12 cellular contexts compared by ENCODE assay signal in genomic region chr5:139390639-139391569, GRCh38. TPM values are rescaled to one million over a fixed set of nuclear protein-coding genes. Genes with fewer than 3 reads are reported as not detected.
DNase-seq lines count a peak whose midpoint lies in the region; ATAC-seq and TF ChIP-seq lines count a peak whose summit lies in the region.
"Had no signal": no experiment of that assay in that cellular context is flagged by ENCODE, and none has a peak within 500 bp of the region (broad histone marks: within the 10 kb centered on the region; RNA-seq: fewer than 3 reads in every experiment).

No MANE protein-coding gene starts in this region.

- CTCF ChIA-PET in MCF 10A (lab: Yijun Ruan, JAX) = interaction anchor here (0.7 to 1.8 kb wide), 4 partner anchors 16 to 996 kb away, joined by 4 to 7 read pairs (median 4); no protein-coding TSS in a partner anchor

- H3K4me3 ChIP-seq in DND-41 (ENCODE audit: low read depth in 1 of 2, low read length in 2 of 2) = peak overlapping the region; percentile 65 to 75
- H3K4me3 ChIP-seq in KMS-11 (IDR thresholded peaks at IDR 0.05; ENCODE audit: insufficient read depth, low read depth, low read length) = no peak overlapping the region

- H3K36me3 ChIP-seq in DND-41 (ENCODE audit: insufficient read depth, low read length) (peaks cover 57% of the 10 kb centered on the region), KMS-11 (ENCODE audit: insufficient read depth) (no peaks in the 10 kb centered on the region)
- H3K36me3 ChIP-seq: brain microvascular endothelial cell, WERI-Rb-1 had no signal

- H3K27me3 Mint-ChIP-seq in MCF 10A (ENCODE audit: insufficient read depth, unreplicated experiment) = no peaks in the 10 kb centered on the region

- no peak overlapping the region for H3K4me3 Mint-ChIP-seq in MCF 10A (ENCODE audit: unreplicated experiment)

- H3K27me3 ChIP-seq in DND-41 (ENCODE audit: insufficient read depth, low read length, poor library complexity) (no peaks in the 10 kb centered on the region), KMS-11 (ENCODE audit: insufficient read depth, low read depth) (no peaks in the 10 kb centered on the region)

- H3K4me1 ChIP-seq in DND-41 (ENCODE audit: insufficient read depth, low read length) = peaks cover 78% of the 10 kb centered on the region
- H3K4me1 ChIP-seq in KMS-11 (ENCODE audit: low read depth, poor library complexity, severe bottlenecking) = peaks cover 51% of the 10 kb centered on the region

- intact Hi-C loops in MCF 10A (cut with micrococcal nuclease) = no loop called here
- intact Hi-C loops in posterior vena cava (cut with DNase I) = no loop called here

- no peak for ATAC-seq in DND-41 (ENCODE audit: insufficient read depth, low read depth)
- no peak for ATAC-seq in GM21381 (IDR thresholded peaks at IDR 0.05; ENCODE audit: unreplicated experiment)

- H3K79me2 ChIP-seq in DND-41 (ENCODE audit: insufficient read depth, low read length) (peaks cover 95% of the 10 kb centered on the region), KMS-11 (ENCODE audit: insufficient read depth, low read depth) (peaks cover 76% of the 10 kb centered on the region)

- H3K27ac Mint-ChIP-seq in MCF 10A (ENCODE audit: low read depth, unreplicated experiment) = peak overlapping the region; percentile 66

- H3K4me2 ChIP-seq in DND-41 (ENCODE audit: insufficient read depth, low read length) (peak overlapping the region; percentile 96), KMS-11 (peak overlapping the region; percentile 87)

- peaks cover 21% of the 10 kb centered on the region for H3K4me1 Mint-ChIP-seq in MCF 10A (ENCODE audit: insufficient read depth, unreplicated experiment)

- no peaks in the 10 kb centered on the region for H3K9me3 ChIP-seq in DND-41 (ENCODE audit: insufficient read depth, low read length, severe bottlenecking)
- H3K9me3 ChIP-seq: mucosa of descending colon had no signal

- H4K20me1 ChIP-seq in DND-41 (ENCODE audit: insufficient read depth, low read length) = peaks cover 42% of the 10 kb centered on the region
- H4K20me1 ChIP-seq in KMS-11 (ENCODE audit: insufficient read depth) = no peaks in the 10 kb centered on the region

- DNase-seq in DND-41 = no peak
- DNase-seq in MCF 10A (ENCODE audit: unreplicated experiment) = no peak
- peak; percentile 62 for DNase-seq in posterior vena cava (ENCODE audit: low spot score)
- no peak for DNase-seq in CD1c-positive myeloid dendritic cell (ENCODE audit: extremely low spot score)
- no peak for DNase-seq in retina
- DNase-seq in stimulated activated CD4-positive, alpha-beta T cell treated with anti-CD3 and anti-CD28 coated beads, Interleukin-15, amount 100 ng/mL, for 24 hours = no peak
- DNase-seq: brain microvascular endothelial cell, NCI-H2171, WERI-Rb-1 had no signal

- no peaks in the 10 kb centered on the region for H3K9me3 Mint-ChIP-seq in MCF 10A (ENCODE audit: unreplicated experiment)

- peaks cover 5% of the 10 kb centered on the region for H3K36me3 Mint-ChIP-seq in MCF 10A (ENCODE audit: insufficient read depth, unreplicated experiment)

- H3K9ac ChIP-seq in DND-41 (ENCODE audit: low read depth, low read length) (peak overlapping the region; percentile 87), KMS-11 (peak overlapping the region; percentile 93)

- POLR2A ChIA-PET in MCF 10A (lab: Yijun Ruan, JAX) = interaction anchor here (0.9 to 1.7 kb wide), 4 partner anchors 9 to 96 kb away, joined by 3 to 8 read pairs (median 6); partner anchors contain the start of genes PAIP2 and SPATA24

- H3K27ac ChIP-seq in DND-41 (ENCODE audit: low read length) (peak overlapping the region; percentile 99), KMS-11 (peak overlapping the region; percentile 89)
- H3K27ac ChIP-seq: brain microvascular endothelial cell, WERI-Rb-1 had no signal

- H2AFZ ChIP-seq in DND-41 (ENCODE audit: low read depth, low read length) = peak overlapping the region; percentile 70
- peak overlapping the region; percentile 63; the same call in 1 of the 2 replicates for H2AFZ ChIP-seq in KMS-11 (ENCODE audit: low read depth)

- no peak for TF ChIP-seq CTCF in DND-41 (IDR thresholded peaks at IDR 0.05; ENCODE audit: borderline replicate concordance, extremely low read depth, low read length, poor library complexity, severe bottlenecking)
- no peak for TF ChIP-seq CTCF in KMS-11 (conservative IDR thresholded peaks at IDR 0.05; ENCODE audit: low read depth, low read length)
- no peak for TF ChIP-seq CTCF in MCF 10A (IDR thresholded peaks at IDR 0.05; ENCODE audit: unreplicated experiment)

- no TSS peak for BruUV-seq in MCF 10A (replicated peaks; lab: Mats Ljungman, UMichigan)

RNA-seq across cellular contexts. Expression of gene MZB1, which starts 1.2 kb away (rescaled TPM):
- total RNA-seq in MCF 10A (2022) (not detected in 2 replicates), posterior vena cava (1 to 10 TPM; 1.0 TPM)

RNA-seq across cellular contexts. Expression of gene PROB1, which starts 4.0 kb away (rescaled TPM):
- total RNA-seq in MCF 10A (2022) (2.3 and 3.1 TPM in 2 replicates), posterior vena cava (1 to 10 TPM; 4.4 to 8.9 TPM)

RNA-seq across cellular contexts. Expression of gene SLC23A1, which starts 7.8 kb away (rescaled TPM):
- total RNA-seq in MCF 10A (2022) (not detected in 2 replicates), posterior vena cava (not detected)

RNA-seq across cellular contexts. Expression of gene SPATA24, which starts 13.0 kb away (rescaled TPM):
- total RNA-seq in MCF 10A (2022) = 9.8 and 11.6 TPM in 2 replicates
- 1 to 10 TPM; 1.9 to 2.6 TPM for total RNA-seq in posterior vena cava

RNA-seq across cellular contexts. Expression of gene DNAJC18, which starts 48.4 kb away (rescaled TPM):
- total RNA-seq in MCF 10A (2022) = 14.1 and 15.1 TPM in 2 replicates
- 10 to 100 TPM; 13.3 to 18.8 TPM for total RNA-seq in posterior vena cava
